In genomic region chr2:143635936-143636335, GRCh38 we compare ENCODE assay signal across 24 cellular contexts.
"Had no signal": no experiment of that assay in that cellular context is flagged by ENCODE, and none has a peak within 500 bp of the region (broad histone marks: within the 10 kb centered on the region; RNA-seq: fewer than 3 reads in every experiment).

No MANE protein-coding gene starts in this region.

- H3K27ac ChIP-seq: neutrophil, pancreas, psoas muscle, right lobe of liver, sigmoid colon, stomach, thoracic aorta, thyroid gland, tibial nerve, upper lobe of left lung, vagina had no signal

- H3K4me1 ChIP-seq: pancreas, psoas muscle, right lobe of liver, sigmoid colon, stomach, thyroid gland, tibial nerve, upper lobe of left lung, vagina had no signal

- H3K27me3 ChIP-seq: neutrophil, pancreas, right lobe of liver, sigmoid colon, stomach, thyroid gland, tibial nerve, upper lobe of left lung, vagina had no signal

- DNase-seq: nephron progenitor cell; nucleus accumbens; pancreas; psoas muscle; right cardiac atrium; right lobe of liver; sigmoid colon; small intestine; stimulated activated CD4-positive, alpha-beta T cell treated with anti-CD3 and anti-CD28 coated beads, Interleukin-15, amount 100 ng/mL, for 24 hours; stimulated activated CD4-positive, alpha-beta T cell treated with anti-CD3 and anti-CD28 coated beads, Interleukin-2, amount 100 ng/mL, for 24 hours; stimulated activated CD4-positive, alpha-beta T cell treated with anti-CD3 and anti-CD28 coated beads, Interleukin-2, amount 100 ng/mL, for 48 hours; stimulated activated CD4-positive, alpha-beta T cell treated with anti-CD3 and anti-CD28 coated beads, Interleukin-4, amount 100 ng/mL, for 24 hours; stimulated activated naive B cell treated with anti-CD40 and anti-IgM and Interleukin-4, amounts not matched to agents 10 μg/mL and 1 μg/mL and 100 μg/mL, for 72 hours; stimulated activated naive CD4-positive, alpha-beta T cell treated with Interleukin-2 at 50 U/mL for 16 hours; stomach; thyroid gland; trophoblast cell; upper lobe of left lung had no signal

- H3K4me3 ChIP-seq: pancreas, psoas muscle, right lobe of liver, sigmoid colon, stomach, thoracic aorta, thyroid gland, tibial nerve, upper lobe of left lung, vagina had no signal

- ATAC-seq: natural killer cell treated with Interleukin-12 subunit alpha and Interleukin-12 subunit beta and Interleukin-15 and Interleukin-18, amount 100 ng/mL, for 72 hours; pancreas; psoas muscle; right cardiac atrium; right lobe of liver; stimulated activated effector memory CD8-positive, alpha-beta T cell treated with anti-CD3 and anti-CD28 coated beads, Interleukin-12 subunit alpha, Interleukin-12 subunit beta, amount 100 ng/mL, for 72 hours; stimulated activated naive B cell treated with anti-CD40 and anti-IgM and Interleukin-4, amounts not matched to agents 10 μg/mL and 1 μg/mL and 100 μg/mL, for 72 hours had no signal

- H3K36me3 ChIP-seq: pancreas, right lobe of liver, sigmoid colon, thoracic aorta, thyroid gland, upper lobe of left lung, vagina had no signal

- H3K9me3 ChIP-seq: neutrophil, pancreas, psoas muscle, right lobe of liver, thoracic aorta, thyroid gland, upper lobe of left lung, vagina had no signal
